In the genomic region with DNA sequence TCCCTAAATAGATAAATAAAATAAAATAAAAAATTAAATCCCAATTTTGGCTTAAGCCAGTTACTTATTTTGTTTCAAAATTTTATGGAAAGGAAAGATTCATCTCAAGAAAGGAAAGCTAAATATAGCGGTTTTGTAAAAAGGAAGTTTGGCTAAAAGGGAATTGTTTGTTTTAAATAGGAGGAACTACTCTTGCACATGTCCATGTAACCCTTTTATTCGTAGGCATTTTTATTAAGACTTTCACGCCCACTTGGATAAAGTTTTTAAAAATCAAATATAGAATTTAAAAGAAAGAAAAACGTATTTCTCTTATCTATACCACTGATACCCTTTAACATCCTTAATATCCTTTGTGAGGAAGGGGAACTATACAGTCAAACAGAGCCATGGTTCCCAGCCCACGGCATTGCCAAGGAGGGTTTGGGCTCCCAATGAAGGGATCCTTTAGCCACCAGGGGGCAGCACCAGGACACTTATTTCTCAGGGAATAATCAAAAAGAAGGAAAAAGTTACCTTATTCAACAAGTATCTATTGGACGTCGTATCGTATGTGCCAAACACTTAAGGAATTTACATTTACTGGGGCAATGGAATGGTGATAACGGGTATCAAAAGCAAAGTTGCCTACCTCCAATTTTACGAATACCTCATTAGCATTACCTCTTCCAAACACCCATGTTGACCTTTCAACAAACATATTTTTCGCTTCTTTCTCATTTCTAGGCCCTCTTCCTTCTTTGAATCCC, we compare ENCODE assay signal across 1 cellular context.
TF ChIP-seq lines count a peak whose summit lies in the region.

No MANE protein-coding gene starts in this region.

TF ChIP-seq in GM23338, 12 proteins besides CTCF, POLR2A, EP300 and RAD21 (continued from another document):
- TF ChIP-seq, protein P1, sequence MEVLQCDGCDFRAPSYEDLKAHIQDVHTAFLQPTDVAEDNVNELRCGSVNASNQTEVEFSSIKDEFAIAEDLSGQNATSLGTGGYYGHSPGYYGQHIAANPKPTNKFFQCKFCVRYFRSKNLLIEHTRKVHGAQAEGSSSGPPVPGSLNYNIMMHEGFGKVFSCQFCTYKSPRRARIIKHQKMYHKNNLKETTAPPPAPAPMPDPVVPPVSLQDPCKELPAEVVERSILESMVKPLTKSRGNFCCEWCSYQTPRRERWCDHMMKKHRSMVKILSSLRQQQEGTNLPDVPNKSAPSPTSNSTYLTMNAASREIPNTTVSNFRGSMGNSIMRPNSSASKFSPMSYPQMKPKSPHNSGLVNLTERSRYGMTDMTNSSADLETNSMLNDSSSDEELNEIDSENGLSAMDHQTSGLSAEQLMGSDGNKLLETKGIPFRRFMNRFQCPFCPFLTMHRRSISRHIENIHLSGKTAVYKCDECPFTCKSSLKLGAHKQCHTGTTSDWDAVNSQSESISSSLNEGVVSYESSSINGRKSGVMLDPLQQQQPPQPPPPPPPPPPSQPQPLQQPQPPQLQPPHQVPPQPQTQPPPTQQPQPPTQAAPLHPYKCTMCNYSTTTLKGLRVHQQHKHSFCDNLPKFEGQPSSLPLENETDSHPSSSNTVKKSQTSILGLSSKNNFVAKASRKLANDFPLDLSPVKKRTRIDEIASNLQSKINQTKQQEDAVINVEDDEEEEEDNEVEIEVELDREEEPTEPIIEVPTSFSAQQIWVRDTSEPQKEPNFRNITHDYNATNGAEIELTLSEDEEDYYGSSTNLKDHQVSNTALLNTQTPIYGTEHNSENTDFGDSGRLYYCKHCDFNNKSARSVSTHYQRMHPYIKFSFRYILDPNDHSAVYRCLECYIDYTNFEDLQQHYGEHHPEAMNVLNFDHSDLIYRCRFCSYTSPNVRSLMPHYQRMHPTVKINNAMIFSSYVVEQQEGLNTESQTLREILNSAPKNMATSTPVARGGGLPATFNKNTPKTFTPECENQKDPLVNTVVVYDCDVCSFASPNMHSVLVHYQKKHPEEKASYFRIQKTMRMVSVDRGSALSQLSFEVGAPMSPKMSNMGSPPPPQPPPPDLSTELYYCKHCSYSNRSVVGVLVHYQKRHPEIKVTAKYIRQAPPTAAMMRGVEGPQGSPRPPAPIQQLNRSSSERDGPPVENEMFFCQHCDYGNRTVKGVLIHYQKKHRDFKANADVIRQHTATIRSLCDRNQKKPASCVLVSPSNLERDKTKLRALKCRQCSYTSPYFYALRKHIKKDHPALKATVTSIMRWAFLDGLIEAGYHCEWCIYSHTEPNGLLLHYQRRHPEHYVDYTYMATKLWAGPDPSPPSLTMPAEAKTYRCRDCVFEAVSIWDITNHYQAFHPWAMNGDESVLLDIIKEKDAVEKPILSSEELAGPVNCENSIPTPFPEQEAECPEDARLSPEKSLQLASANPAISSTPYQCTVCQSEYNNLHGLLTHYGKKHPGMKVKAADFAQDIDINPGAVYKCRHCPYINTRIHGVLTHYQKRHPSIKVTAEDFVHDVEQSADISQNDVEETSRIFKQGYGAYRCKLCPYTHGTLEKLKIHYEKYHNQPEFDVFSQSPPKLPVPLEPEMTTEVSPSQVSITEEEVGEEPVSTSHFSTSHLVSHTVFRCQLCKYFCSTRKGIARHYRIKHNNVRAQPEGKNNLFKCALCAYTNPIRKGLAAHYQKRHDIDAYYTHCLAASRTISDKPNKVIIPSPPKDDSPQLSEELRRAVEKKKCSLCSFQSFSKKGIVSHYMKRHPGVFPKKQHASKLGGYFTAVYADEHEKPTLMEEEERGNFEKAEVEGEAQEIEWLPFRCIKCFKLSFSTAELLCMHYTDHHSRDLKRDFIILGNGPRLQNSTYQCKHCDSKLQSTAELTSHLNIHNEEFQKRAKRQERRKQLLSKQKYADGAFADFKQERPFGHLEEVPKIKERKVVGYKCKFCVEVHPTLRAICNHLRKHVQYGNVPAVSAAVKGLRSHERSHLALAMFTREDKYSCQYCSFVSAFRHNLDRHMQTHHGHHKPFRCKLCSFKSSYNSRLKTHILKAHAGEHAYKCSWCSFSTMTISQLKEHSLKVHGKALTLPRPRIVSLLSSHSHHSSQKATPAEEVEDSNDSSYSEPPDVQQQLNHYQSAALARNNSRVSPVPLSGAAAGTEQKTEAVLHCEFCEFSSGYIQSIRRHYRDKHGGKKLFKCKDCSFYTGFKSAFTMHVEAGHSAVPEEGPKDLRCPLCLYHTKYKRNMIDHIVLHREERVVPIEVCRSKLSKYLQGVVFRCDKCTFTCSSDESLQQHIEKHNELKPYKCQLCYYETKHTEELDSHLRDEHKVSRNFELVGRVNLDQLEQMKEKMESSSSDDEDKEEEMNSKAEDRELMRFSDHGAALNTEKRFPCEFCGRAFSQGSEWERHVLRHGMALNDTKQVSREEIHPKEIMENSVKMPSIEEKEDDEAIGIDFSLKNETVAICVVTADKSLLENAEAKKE (CRISPR knock-in tag; IDR thresholded peaks at IDR 0.05): no peak
- TF ChIP-seq, protein P2, sequence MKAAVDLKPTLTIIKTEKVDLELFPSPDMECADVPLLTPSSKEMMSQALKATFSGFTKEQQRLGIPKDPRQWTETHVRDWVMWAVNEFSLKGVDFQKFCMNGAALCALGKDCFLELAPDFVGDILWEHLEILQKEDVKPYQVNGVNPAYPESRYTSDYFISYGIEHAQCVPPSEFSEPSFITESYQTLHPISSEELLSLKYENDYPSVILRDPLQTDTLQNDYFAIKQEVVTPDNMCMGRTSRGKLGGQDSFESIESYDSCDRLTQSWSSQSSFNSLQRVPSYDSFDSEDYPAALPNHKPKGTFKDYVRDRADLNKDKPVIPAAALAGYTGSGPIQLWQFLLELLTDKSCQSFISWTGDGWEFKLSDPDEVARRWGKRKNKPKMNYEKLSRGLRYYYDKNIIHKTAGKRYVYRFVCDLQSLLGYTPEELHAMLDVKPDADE (IDR thresholded peaks at IDR 0.05): no peak
- TF ChIP-seq CREB1 (CRISPR knock-in tag; IDR thresholded peaks at IDR 0.05; ENCODE audit: low read depth) (no peak), JUNB (IDR thresholded peaks at IDR 0.05; ENCODE audit: unreplicated experiment) (no peak), POLR2AphosphoS5 (IDR thresholded peaks at IDR 0.05; ENCODE audit: low read depth) (no peak), EZH2 (IDR thresholded peaks at IDR 0.05; ENCODE audit: low read depth, unreplicated experiment) (no peak), ZNF331 (CRISPR knock-in tag; IDR thresholded peaks at IDR 0.05; ENCODE audit: low read depth) (no peak), STAT1 (IDR thresholded peaks at IDR 0.05; ENCODE audit: unreplicated experiment) (no peak), ZNF114 (CRISPR knock-in tag; IDR thresholded peaks at IDR 0.05) (no peak), NANOG (IDR thresholded peaks at IDR 0.05; ENCODE audit: borderline replicate concordance) (no peak)
- TF ChIP-seq, protein P3, sequence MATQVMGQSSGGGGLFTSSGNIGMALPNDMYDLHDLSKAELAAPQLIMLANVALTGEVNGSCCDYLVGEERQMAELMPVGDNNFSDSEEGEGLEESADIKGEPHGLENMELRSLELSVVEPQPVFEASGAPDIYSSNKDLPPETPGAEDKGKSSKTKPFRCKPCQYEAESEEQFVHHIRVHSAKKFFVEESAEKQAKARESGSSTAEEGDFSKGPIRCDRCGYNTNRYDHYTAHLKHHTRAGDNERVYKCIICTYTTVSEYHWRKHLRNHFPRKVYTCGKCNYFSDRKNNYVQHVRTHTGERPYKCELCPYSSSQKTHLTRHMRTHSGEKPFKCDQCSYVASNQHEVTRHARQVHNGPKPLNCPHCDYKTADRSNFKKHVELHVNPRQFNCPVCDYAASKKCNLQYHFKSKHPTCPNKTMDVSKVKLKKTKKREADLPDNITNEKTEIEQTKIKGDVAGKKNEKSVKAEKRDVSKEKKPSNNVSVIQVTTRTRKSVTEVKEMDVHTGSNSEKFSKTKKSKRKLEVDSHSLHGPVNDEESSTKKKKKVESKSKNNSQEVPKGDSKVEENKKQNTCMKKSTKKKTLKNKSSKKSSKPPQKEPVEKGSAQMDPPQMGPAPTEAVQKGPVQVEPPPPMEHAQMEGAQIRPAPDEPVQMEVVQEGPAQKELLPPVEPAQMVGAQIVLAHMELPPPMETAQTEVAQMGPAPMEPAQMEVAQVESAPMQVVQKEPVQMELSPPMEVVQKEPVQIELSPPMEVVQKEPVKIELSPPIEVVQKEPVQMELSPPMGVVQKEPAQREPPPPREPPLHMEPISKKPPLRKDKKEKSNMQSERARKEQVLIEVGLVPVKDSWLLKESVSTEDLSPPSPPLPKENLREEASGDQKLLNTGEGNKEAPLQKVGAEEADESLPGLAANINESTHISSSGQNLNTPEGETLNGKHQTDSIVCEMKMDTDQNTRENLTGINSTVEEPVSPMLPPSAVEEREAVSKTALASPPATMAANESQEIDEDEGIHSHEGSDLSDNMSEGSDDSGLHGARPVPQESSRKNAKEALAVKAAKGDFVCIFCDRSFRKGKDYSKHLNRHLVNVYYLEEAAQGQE (IDR thresholded peaks at IDR 0.05; ENCODE audit: unreplicated experiment): no peak
